In genomic region chr19:34534206-34534605, GRCh38 we compare ENCODE assay signal across 36 cellular contexts. TPM values are rescaled to one million over a fixed set of nuclear protein-coding genes. Genes with fewer than 3 reads are reported as not detected.
DNase-seq lines count a peak whose midpoint lies in the region; ATAC-seq, FAIRE-seq and TF ChIP-seq lines count a peak whose summit lies in the region.
"Had no signal": no experiment of that assay in that cellular context is flagged by ENCODE, and none has a peak within 500 bp of the region (broad histone marks: within the 10 kb centered on the region; RNA-seq: fewer than 3 reads in every experiment).

No MANE protein-coding gene starts in this region.

- H3K9me2 ChIP-seq in GM23338 (ENCODE audit: insufficient read depth), result no peaks in the 10 kb centered on the region

- in situ Hi-C loops in HepG2 (cut with HindIII; ENCODE audit: extremely low pct_ligation_motif_present, low pct_unique_long_range_greater_than_20kb) (no loop called here), IMR-90 (cut with MboI; ENCODE audit: low sequenced_read_pairs) (no loop called here), K562 (cut with MboI) (no loop called here)

- no peak overlapping the region for H3K56ac ChIP-seq in IMR-90 (ENCODE audit: extremely low read depth, insufficient read depth, low read length)

- H3K4me2 ChIP-seq in HepG2 (ENCODE audit: low read depth, low read length) (no peak overlapping the region), A549 (no peak overlapping the region), IMR-90 (ENCODE audit: low read depth, low read length) (no peak overlapping the region), K562 (ENCODE audit: insufficient read depth, low read length) (no peak overlapping the region), GM23338 (no peak overlapping the region)
- H3K4me2 ChIP-seq: BLaER1; BLaER1 treated with 17β-estradiol and CSF1 and Interleukin-3, amounts not matched to agents 10 nM and 100 nM had no signal

- no peak overlapping the region for H2AFZ ChIP-seq in HepG2 (ENCODE audit: low read length)
- no peak overlapping the region for H2AFZ ChIP-seq in IMR-90 (replicated peaks; ENCODE audit: low read length, poor library complexity)
- no peak overlapping the region for H2AFZ ChIP-seq in K562 (ENCODE audit: low read depth, low read length)
- no peak overlapping the region for H2AFZ ChIP-seq in GM23338

- no peak overlapping the region for H4K8ac ChIP-seq in IMR-90 (ENCODE audit: low read depth in 2 of 2, low read length in 2 of 2)

- H3K9me1 ChIP-seq in IMR-90 (ENCODE audit: insufficient read depth, low read length), result no peaks in the 10 kb centered on the region
- no peaks in the 10 kb centered on the region for H3K9me1 ChIP-seq in K562 (ENCODE audit: control insufficient read depth, insufficient read depth, low read length)

- no peak overlapping the region for H3K4ac ChIP-seq in IMR-90 (ENCODE audit: low read depth, low read length)

- dilution Hi-C loops in IMR-90 (cut with HindIII; ENCODE audit: low sequenced_read_pairs, unreplicated experiment), result no loop called here

- no peak for TF ChIP-seq RAD21 in HepG2 (CRISPR knock-in tag; IDR thresholded peaks at IDR 0.05)
- no peak for TF ChIP-seq RAD21 in A549 (conservative IDR thresholded peaks at IDR 0.05 in 1 of 2, IDR thresholded peaks at IDR 0.05 in 1 of 2)
- TF ChIP-seq RAD21 in IMR-90 (IDR thresholded peaks at IDR 0.05; ENCODE audit: low read length), result no peak
- TF ChIP-seq RAD21 in K562 (CRISPR knock-in tag; conservative IDR thresholded peaks at IDR 0.05 in 1 of 2, IDR thresholded peaks at IDR 0.05 in 1 of 2), result no peak

- no peak overlapping the region for H2BK15ac ChIP-seq in IMR-90 (ENCODE audit: low read depth, low read length)

- intact Hi-C loops in HepG2 (cut with micrococcal nuclease; ENCODE audit: unreplicated experiment), result no loop called here
- intact Hi-C loops in right lobe of liver (cut with DNase I), result no loop called here
- intact Hi-C loops in IMR-90 (cut with micrococcal nuclease), result no loop called here
- intact Hi-C loops in K562 (cut with micrococcal nuclease), result no loop called here

- TF ChIP-seq CTCF in HepG2 (CRISPR knock-in tag; IDR thresholded peaks at IDR 0.05) (no peak), right lobe of liver (IDR thresholded peaks at IDR 0.05) (no peak), A549 (IDR thresholded peaks at IDR 0.05) (no peak), IMR-90 (conservative IDR thresholded peaks at IDR 0.05; ENCODE audit: low read depth, low read length) (no peak), K562 (IDR thresholded peaks at IDR 0.05 in 2 of 3, conservative IDR thresholded peaks at IDR 0.05 in 1 of 3; ENCODE audit: insufficient read depth in 2 of 3, low read depth in 1 of 3, low read length in 3 of 3) (no peak), GM23338 (conservative IDR thresholded peaks at IDR 0.05; ENCODE audit: low read depth in 2 of 2) (no peak)

- H2BK120ac ChIP-seq in IMR-90 (ENCODE audit: low read depth, low read length), result no peak overlapping the region

- no peaks in the 10 kb centered on the region for H3F3A ChIP-seq in GM23338 (replicated peaks; ENCODE audit: low read depth)

- H3K14ac ChIP-seq in IMR-90 (replicated peaks; ENCODE audit: low read depth, low read length), result no peak overlapping the region

- no peaks in the 10 kb centered on the region for H4K20me1 ChIP-seq in HepG2 (ENCODE audit: insufficient read depth, low read length)
- no peaks in the 10 kb centered on the region for H4K20me1 ChIP-seq in IMR-90 (ENCODE audit: insufficient read depth, low read length)
- H4K20me1 ChIP-seq in K562 (replicated peaks; ENCODE audit: control insufficient read depth, insufficient read depth, low read length), result no peaks in the 10 kb centered on the region
- no peaks in the 10 kb centered on the region for H4K20me1 ChIP-seq in GM23338 (replicated peaks; ENCODE audit: insufficient read depth)
- H4K20me1 ChIP-seq: BLaER1; BLaER1 treated with 17β-estradiol and CSF1 and Interleukin-3, amounts not matched to agents 10 nM and 100 nM had no signal

- no peak for TF ChIP-seq POLR2A in HepG2 (IDR thresholded peaks at IDR 0.05; ENCODE audit: insufficient read depth in 1 of 2, low read depth in 2 of 2, low read length in 2 of 2)
- TF ChIP-seq POLR2A in right lobe of liver (IDR thresholded peaks at IDR 0.05), result no peak
- TF ChIP-seq POLR2A in A549 (IDR thresholded peaks at IDR 0.05; ENCODE audit: low read length), result no peak
- TF ChIP-seq POLR2A in IMR-90 (IDR thresholded peaks at IDR 0.05; ENCODE audit: low read depth, low read length), result no peak
- TF ChIP-seq POLR2A in K562 (conservative IDR thresholded peaks at IDR 0.05), result no peak

- FAIRE-seq in HepG2 (lab: Jason Lieb, UNC) (no peak), A549 (lab: Jason Lieb, UNC) (peak; percentile 92), K562 (lab: Jason Lieb, UNC) (no peak)
- FAIRE-seq: A204.1, D721Med had no signal

- H2BK5ac ChIP-seq in IMR-90 (ENCODE audit: low read depth, low read length, poor library complexity, severe bottlenecking), result no peak overlapping the region

- no peak overlapping the region for H3K23ac ChIP-seq in IMR-90 (ENCODE audit: low read depth, low read length)

- no peaks in the 10 kb centered on the region for H3K79me2 ChIP-seq in HepG2 (ENCODE audit: insufficient read depth, low read length)
- no peaks in the 10 kb centered on the region for H3K79me2 ChIP-seq in K562 (ENCODE audit: control insufficient read depth, insufficient read depth, low read length)
- H3K79me2 ChIP-seq in GM23338 (replicated peaks; ENCODE audit: insufficient read depth), result no peaks in the 10 kb centered on the region

- CTCF ChIA-PET in HepG2 (lab: Yijun Ruan, JAX; ENCODE audit: low intra/inter-chr PET ratio, low total read pairs) (no interaction called here), A549 (lab: Yijun Ruan, JAX) (no interaction called here), IMR-90 (lab: Yijun Ruan, JAX) (no interaction called here), K562 (lab: Yijun Ruan, JAX; ENCODE audit: low intra/inter-chr PET ratio) (no interaction called here)

- POLR2A ChIA-PET in HepG2 (lab: Yijun Ruan, JAX), result no interaction called here
- POLR2A ChIA-PET in A549 (lab: Yijun Ruan, JAX), result no interaction called here
- POLR2A ChIA-PET in IMR-90 (lab: Charles Lee; ENCODE audit: unreplicated experiment), result no interaction called here
- POLR2A ChIA-PET in K562 (lab: Yijun Ruan, JAX), result no interaction called here

- BruUV-seq in HepG2 (replicated peaks; lab: Mats Ljungman, UMichigan) (no TSS peak), IMR-90 (replicated peaks; lab: Mats Ljungman, UMichigan) (no TSS peak), K562 (replicated peaks; lab: Mats Ljungman, UMichigan) (no TSS peak)

- no peaks in the 10 kb centered on the region for H3K36me3 ChIP-seq in HepG2 (replicated peaks in 1 of 2; ENCODE audit: control insufficient read depth in 1 of 2, insufficient read depth in 2 of 2, low read length in 2 of 2)
- H3K36me3 ChIP-seq in right lobe of liver, result no peaks in the 10 kb centered on the region
- no peaks in the 10 kb centered on the region for H3K36me3 ChIP-seq in IMR-90 (ENCODE audit: control insufficient read depth, insufficient read depth, low read length)
- H3K36me3 ChIP-seq in K562 (ENCODE audit: control insufficient read depth, insufficient read depth, low read length), result no peaks in the 10 kb centered on the region
- H3K36me3 ChIP-seq in GM23338 (ENCODE audit: insufficient read depth), result no peaks in the 10 kb centered on the region
- H3K36me3 ChIP-seq: BE2C; BLaER1; BLaER1 treated with 17β-estradiol and CSF1 and Interleukin-3, amounts not matched to agents 10 nM and 100 nM had no signal

- H3K4me1 ChIP-seq in HepG2 (ENCODE audit: insufficient read depth, low read length), result no peaks in the 10 kb centered on the region
- H3K4me1 ChIP-seq in right lobe of liver, result no peaks in the 10 kb centered on the region
- no peaks in the 10 kb centered on the region for H3K4me1 ChIP-seq in A549
- H3K4me1 ChIP-seq in IMR-90 (ENCODE audit: control insufficient read depth, insufficient read depth, low read length), result no peaks in the 10 kb centered on the region
- H3K4me1 ChIP-seq in K562 (replicated peaks in 1 of 2; ENCODE audit: control insufficient read depth in 2 of 2, insufficient read depth in 2 of 2, low read length in 2 of 2), result no peaks in the 10 kb centered on the region
- no peaks in the 10 kb centered on the region for H3K4me1 ChIP-seq in GM23338 (ENCODE audit: insufficient read depth)
- H3K4me1 ChIP-seq: BE2C; BLaER1; BLaER1 treated with 17β-estradiol and CSF1 and Interleukin-3, amounts not matched to agents 10 nM and 100 nM; Caco-2 had no signal

- DNase-seq in HepG2 (ENCODE audit: low spot score) (no peak), right lobe of liver (no peak), A549 (ENCODE audit: low read depth in 1 of 2, low spot score in 1 of 2) (no peak), IMR-90 (no peak), K562 (ENCODE audit: extremely low read depth in 1 of 4, low spot score in 3 of 4) (no peak), NCI-H1436 (lab: John Stamatoyannopoulos, UW) (no peak), activated gamma-delta T cell treated with Interleukin-2 at 50 U/mL for 16 hours (no peak), GM23338 (ENCODE audit: low spot score) (no peak)
- DNase-seq: 8988T; ACHN; AML-193; BE2C; C1 segment of cervical spinal cord; Caco-2; Calu3; CD4-positive, alpha-beta memory T cell; CD4-positive, alpha-beta T cell; CD4-positive, CD25-positive, alpha-beta regulatory T cell; CD8-positive, alpha-beta memory T cell; CD8-positive, alpha-beta T cell; COR-L47; DMS 273 treated with DMSO at 0.1 percent for 48 hours; DMS153; DMS53; DMS79; DMS79 treated with DMSO at 0.1 percent for 48 hours; DND-41; EL had no signal

- H3K4me3 ChIP-seq in HepG2 (replicated peaks in 1 of 3; ENCODE audit: insufficient read depth in 1 of 3, low read depth in 2 of 3, low read length in 3 of 3) (no peak overlapping the region), right lobe of liver (no peak overlapping the region), A549 (no peak overlapping the region), IMR-90 (ENCODE audit: insufficient read depth, low read depth, low read length) (no peak overlapping the region), K562 (no peak overlapping the region), GM23338 (no peak overlapping the region)
- H3K4me3 ChIP-seq: BLaER1; BLaER1 treated with 17β-estradiol and CSF1 and Interleukin-3, amounts not matched to agents 10 nM and 100 nM had no signal

- no peak overlapping the region for H2AK9ac ChIP-seq in IMR-90 (replicated peaks; ENCODE audit: low read depth, low read length, poor library complexity)

- no peak overlapping the region for H3K9ac ChIP-seq in HepG2 (ENCODE audit: insufficient read depth, low read depth, low read length)
- H3K9ac ChIP-seq in IMR-90 (ENCODE audit: low read depth, low read length), result no peak overlapping the region
- H3K9ac ChIP-seq in K562 (ENCODE audit: insufficient read depth in 1 of 2, low read depth in 2 of 2, low read length in 2 of 2), result no peak overlapping the region
- H3K9ac ChIP-seq: BLaER1; BLaER1 treated with 17β-estradiol and CSF1 and Interleukin-3, amounts not matched to agents 10 nM and 100 nM had no signal

- H3K36me3 Mint-ChIP-seq in GM23338 (ENCODE audit: low read depth), result no peaks in the 10 kb centered on the region
- H3K36me3 Mint-ChIP-seq: CD14-positive monocyte; CD4-positive, alpha-beta memory T cell; CD4-positive, CD25-positive, alpha-beta regulatory T cell; CD8-positive, alpha-beta memory T cell; CD8-positive, alpha-beta T cell had no signal

- no peaks in the 10 kb centered on the region for H3K79me1 ChIP-seq in IMR-90 (ENCODE audit: low read depth in 1 of 2, low read length in 2 of 2)

- no peak overlapping the region for H3K27ac ChIP-seq in HepG2 (ENCODE audit: extremely low read length, insufficient read depth, low read length)
- H3K27ac ChIP-seq in right lobe of liver, result no peak overlapping the region
- no peak overlapping the region for H3K27ac ChIP-seq in A549
- no peak overlapping the region for H3K27ac ChIP-seq in IMR-90 (ENCODE audit: insufficient read depth, low read length)
- no peak overlapping the region for H3K27ac ChIP-seq in K562 (ENCODE audit: extremely low read depth, low read depth, low read length)
- H3K27ac ChIP-seq in GM23338 (ENCODE audit: low read depth), result no peak overlapping the region
- H3K27ac ChIP-seq: 22Rv1; BLaER1; BLaER1 treated with 17β-estradiol and CSF1 and Interleukin-3, amounts not matched to agents 10 nM and 100 nM; C4-2B had no signal

- no peak overlapping the region for H4K91ac ChIP-seq in IMR-90 (ENCODE audit: insufficient read depth, low read depth, low read length)

- TF ChIP-seq EP300 in HepG2 (IDR thresholded peaks at IDR 0.05; ENCODE audit: low read depth in 2 of 2, low read length in 2 of 2), result no peak
- TF ChIP-seq EP300 in HepG2 (CRISPR knock-in tag; IDR thresholded peaks at IDR 0.05; ENCODE audit: borderline replicate concordance), result no peak
- no peak for TF ChIP-seq EP300 in A549 (IDR thresholded peaks at IDR 0.05)
- no peak for TF ChIP-seq EP300 in K562 (IDR thresholded peaks at IDR 0.05; ENCODE audit: low read length)

- H3K27me3 ChIP-seq in HepG2 (ENCODE audit: control insufficient read depth in 1 of 2, insufficient read depth in 2 of 2, low read length in 2 of 2), result peaks cover 1 to 3% of the 10 kb centered on the region in 2 experiments; a peak in 1 of 5 replicates
- no peaks in the 10 kb centered on the region for H3K27me3 ChIP-seq in right lobe of liver
- no peaks in the 10 kb centered on the region; the same call in none of the 2 replicates for H3K27me3 ChIP-seq in IMR-90 (ENCODE audit: control insufficient read depth, insufficient read depth, low read length)
- H3K27me3 ChIP-seq in K562 (ENCODE audit: control insufficient read depth in 2 of 2, insufficient read depth in 2 of 2, low read length in 2 of 2), result 0 out of 5 replicates have a peak, but pooled peaks cover 0 to 4% of the 10 kb centered on the region in 2 experiments
- 0 out of 2 replicates have a peak, but pooled peaks cover 3% of the 10 kb centered on the region for H3K27me3 ChIP-seq in GM23338 (ENCODE audit: insufficient read depth)
- H3K27me3 ChIP-seq: BLaER1; BLaER1 treated with 17β-estradiol and CSF1 and Interleukin-3, amounts not matched to agents 10 nM and 100 nM had no signal

- H3K9me3 Mint-ChIP-seq in GM23338, result no peaks in the 10 kb centered on the region
- H3K9me3 Mint-ChIP-seq: CD4-positive, alpha-beta T cell; CD8-positive, alpha-beta T cell had no signal

- H2BK20ac ChIP-seq in IMR-90 (ENCODE audit: low read depth, low read length), result no peak overlapping the region

- no peaks in the 10 kb centered on the region for H3K27me3 Mint-ChIP-seq in GM23338 (ENCODE audit: insufficient read depth, low read depth, poor library complexity)

- no peak overlapping the region for H2AK5ac ChIP-seq in IMR-90 (ENCODE audit: low read depth, low read length)

- no peaks in the 10 kb centered on the region for H3K9me3 ChIP-seq in HepG2 (ENCODE audit: low read length)
- H3K9me3 ChIP-seq in right lobe of liver, result no peaks in the 10 kb centered on the region
- H3K9me3 ChIP-seq in A549, result peaks cover 4% of the 10 kb centered on the region; the same call in 1 of the 3 replicates
- H3K9me3 ChIP-seq in IMR-90 (ENCODE audit: control insufficient read depth, insufficient read depth, low read length), result no peaks in the 10 kb centered on the region
- no peaks in the 10 kb centered on the region for H3K9me3 ChIP-seq in K562 (replicated peaks; ENCODE audit: control insufficient read depth, insufficient read depth, low read depth, low read length)
- H3K9me3 ChIP-seq: BE2C, BLaER1, Caco-2 had no signal

- no peak overlapping the region for H4K5ac ChIP-seq in IMR-90 (ENCODE audit: low read depth, low read length)

- H3K4me3 Mint-ChIP-seq in GM23338, result no peak overlapping the region
- H3K4me3 Mint-ChIP-seq: B cell; CD14-positive monocyte; CD4-positive, alpha-beta memory T cell; CD4-positive, alpha-beta T cell; CD4-positive, CD25-positive, alpha-beta regulatory T cell; CD8-positive, alpha-beta memory T cell; CD8-positive, alpha-beta T cell had no signal

- ATAC-seq in HepG2 (no peak), right lobe of liver (no peak), A549 (no peak), IMR-90 (ENCODE audit: low read depth) (no peak), K562 (no peak), GM23338 (no peak)
- ATAC-seq: CD8-positive, alpha-beta T cell had no signal

- no peaks in the 10 kb centered on the region for H3K4me1 Mint-ChIP-seq in GM23338
- H3K4me1 Mint-ChIP-seq: B cell; CD14-positive monocyte; CD4-positive, alpha-beta memory T cell; CD4-positive, CD25-positive, alpha-beta regulatory T cell; CD8-positive, alpha-beta memory T cell had no signal

- H3K27ac Mint-ChIP-seq in GM23338, result no peak overlapping the region
- H3K27ac Mint-ChIP-seq: B cell; CD14-positive monocyte; CD4-positive, alpha-beta memory T cell; CD4-positive, alpha-beta T cell; CD4-positive, CD25-positive, alpha-beta regulatory T cell; CD8-positive, alpha-beta memory T cell; CD8-positive, alpha-beta T cell had no signal

- H3K18ac ChIP-seq in IMR-90 (ENCODE audit: low read depth, low read length), result no peak overlapping the region

RNA-seq across cellular contexts. Expression of gene WTIP, which starts 52.6 kb away (rescaled TPM):
- 9.0 and 15.0 TPM in 2 replicates for total RNA-seq in HepG2 (2016; rRNA removed; fragmentation: Illumina TruSeq; extraction: Trizol)
- total RNA-seq in HepG2 (2016; cell fraction: cytosol; rRNA removed; fragmentation: Illumina TruSeq; extraction: Trizol; ENCODE audit: low read depth), result 12.3 and 12.5 TPM in 2 replicates
- 7.6 and 12.6 TPM in 2 replicates for total RNA-seq in HepG2 (2016; cell fraction: insoluble cytoplasmic fraction; rRNA removed; fragmentation: Illumina TruSeq; extraction: Trizol)
- total RNA-seq in HepG2 (2016; cell fraction: membrane; rRNA removed; fragmentation: Illumina TruSeq; extraction: Trizol), result 23.0 and 32.2 TPM in 2 replicates
- 6.1 and 7.1 TPM in 2 replicates for total RNA-seq in HepG2 (2016; cell fraction: nucleus; rRNA removed; fragmentation: Illumina TruSeq; extraction: Trizol)
- 18.1 and 20.9 TPM in 2 replicates for polyA plus RNA-seq in HepG2 (2011; rRNA removed)
- polyA plus RNA-seq in HepG2 (2011; cell fraction: cytosol; rRNA removed), result 13.7 and 18.9 TPM in 2 replicates
- 11.0 and 12.4 TPM in 2 replicates for polyA plus RNA-seq in HepG2 (2011; cell fraction: nucleus; rRNA removed)
- polyA plus RNA-seq in HepG2 (2012), result 6.7 and 12.4 TPM in 2 replicates
- polyA plus RNA-seq in HepG2 (2016; cell fraction: cytosol; fragmentation: Illumina TruSeq; extraction: Trizol; ENCODE audit: low read depth), result 9.0 and 11.1 TPM in 2 replicates
- 7.0 and 8.8 TPM in 2 replicates for polyA plus RNA-seq in HepG2 (2016; cell fraction: insoluble cytoplasmic fraction; fragmentation: Illumina TruSeq; extraction: Trizol; ENCODE audit: low read depth)
- polyA plus RNA-seq in HepG2 (2016; cell fraction: membrane; fragmentation: Illumina TruSeq; extraction: Trizol; ENCODE audit: low read depth), result 18.0 and 20.4 TPM in 2 replicates
- 7.5 and 9.5 TPM in 2 replicates for polyA plus RNA-seq in HepG2 (2016; cell fraction: nucleus; fragmentation: Illumina TruSeq; extraction: Trizol; ENCODE audit: insufficient read depth, low read depth)
- polyA minus RNA-seq in HepG2 (2011; rRNA and poly(A)+ RNA removed; ENCODE audit: low replicate concordance), result 3.6 and 41.2 TPM in 2 replicates
- polyA minus RNA-seq in HepG2 (2011; cell fraction: cytosol; rRNA and poly(A)+ RNA removed), result 11.4 and 11.8 TPM in 2 replicates
- 2.4 and 5.6 TPM in 2 replicates for polyA minus RNA-seq in HepG2 (2011; cell fraction: nucleus; rRNA and poly(A)+ RNA removed)
- 1 to 10 TPM in 4 of 6 experiments, under 1 TPM in 2; 0.19 to 1.8 (median 1.3) TPM for total RNA-seq in right lobe of liver
- polyA plus RNA-seq in A549 (2011; rRNA removed), result 18.8 and 22.0 TPM in 2 replicates
- 24.6 and 37.8 TPM in 2 replicates for polyA plus RNA-seq in A549 (2012; cell fraction: cytosol; rRNA removed)
- 31.1 and 32.6 TPM in 2 replicates for polyA plus RNA-seq in A549 (2012; cell fraction: nucleus; rRNA removed)
- polyA plus RNA-seq in A549 (2017; fragmentation: RNase III; extraction: RNeasy Plus Mini Kit Qiagen cat#74134 plus additional on column Dnase treatment), result 18.8 to 21.2 TPM (median 21.2 TPM) in 3 replicates
- polyA minus RNA-seq in A549 (2011; rRNA and poly(A)+ RNA removed), result 54.4 and 58.2 TPM in 2 replicates
- total RNA-seq in IMR-90 (2012; rRNA removed), result 35.0 and 48.9 TPM in 2 replicates
- 30.3 and 30.7 TPM in 2 replicates for polyA plus RNA-seq in IMR-90 (2012; rRNA removed)
- polyA plus RNA-seq in IMR-90 (2012; cell fraction: cytosol; rRNA removed), result 25.9 and 38.5 TPM in 2 replicates
- polyA plus RNA-seq in IMR-90 (2012; cell fraction: nucleus; rRNA removed; ENCODE audit: low replicate concordance), result 19.3 and 41.0 TPM in 2 replicates
- total RNA-seq in K562 (2011; cell fraction: chromatin; rRNA removed; ENCODE audit: low replicate concordance), result 0.99 and 1.6 TPM in 2 replicates
- total RNA-seq in K562 (2011; cell fraction: nucleolus; rRNA removed), result 0.50 and 0.53 TPM in 2 replicates
- total RNA-seq in K562 (2011; cell fraction: nucleoplasm; rRNA removed), result 0.51 and 0.84 TPM in 2 replicates
- 0.14 and 0.16 TPM in 2 replicates for total RNA-seq in K562 (2014; rRNA removed)
- total RNA-seq in K562 (2014; rRNA removed; fragmentation: Illumina TruSeq; extraction: Trizol), result 0.07 TPM in 1 of 2 replicates, not detected in the other
- 0.49 and 0.51 TPM in 2 replicates for total RNA-seq in K562 (2015; rRNA removed; fragmentation: Illumina TruSeq; extraction: Trizol)
- 0.31 and 0.53 TPM in 2 replicates for total RNA-seq in K562 (2021)
- 0.38 and 0.81 TPM in 2 replicates for polyA plus RNA-seq in K562 (2011; rRNA removed)
- 0.79 and 0.86 TPM in 2 replicates for polyA plus RNA-seq in K562 (2011; cell fraction: cytosol; rRNA removed)
- 0.80 and 0.97 TPM in 2 replicates for polyA plus RNA-seq in K562 (2011; cell fraction: nucleus; rRNA removed)
- polyA plus RNA-seq in K562 (2012), result 0.22 and 0.35 TPM in 2 replicates
- 0.16 and 0.28 TPM in 2 replicates for polyA plus RNA-seq in K562 (2014; fragmentation: Illumina TruSeq; extraction: Trizol)
- under 1 TPM in 1 of 2 experiments, not detected in 1; under 0.01 TPM for polyA plus RNA-seq in K562 (2014; fragmentation: Nextera tagmentation; extraction: Ambion mirVana)
- polyA plus RNA-seq in K562 (2014; rRNA removed), result 0.11 and 0.54 TPM in 2 replicates
- 0.54 and 1.8 TPM in 2 replicates for polyA minus RNA-seq in K562 (2011; rRNA and poly(A)+ RNA removed)
- 1.8 TPM in 1 of 2 replicates, not detected in the other for polyA minus RNA-seq in K562 (2011; cell fraction: cytosol; rRNA and poly(A)+ RNA removed)
- polyA minus RNA-seq in K562 (2011; cell fraction: nucleus; rRNA and poly(A)+ RNA removed), result 0.13 and 0.22 TPM in 2 replicates
- 4.5 and 8.9 TPM in 2 replicates for total RNA-seq in GM23338 (2014; rRNA removed; shearing (Covaris generic))
- 0.47 and 0.59 TPM in 2 replicates for polyA plus RNA-seq in GM23338 (2016; fragmentation: Nextera tagmentation; extraction: Ambion mirVana)
- polyA plus RNA-seq: CD14-positive monocyte; CD4-positive, alpha-beta memory T cell; CD4-positive, CD25-positive, alpha-beta regulatory T cell; CD8-positive, alpha-beta memory T cell had no signal

Comparison
In these comparisons a context has a peak if more than half of its experiments do, and no peak if none do; other contexts are left out.
1. Of the 241 proteins assayed by ChIP-seq in both HepG2 and K562: peak only in HepG2: none; only in K562: CEBPG; in both: CEBPB; in neither: 239.